Comparison of ENCODE assay signal across 8 cellular contexts in genomic region chr5:180809403-180810209, GRCh38. TPM values are rescaled to one million over a fixed set of nuclear protein-coding genes. Genes with fewer than 3 reads are reported as not detected.
DNase-seq lines count a peak whose midpoint lies in the region; TF ChIP-seq lines count a peak whose summit lies in the region.

No MANE protein-coding gene starts in this region.

- peak overlapping the region; percentile 99 for H3K27ac Mint-ChIP-seq in nephron progenitor cell

- no peaks in the 10 kb centered on the region for H3K36me3 ChIP-seq in GM23248 (ENCODE audit: low read depth)
- no peaks in the 10 kb centered on the region for H3K36me3 ChIP-seq in KMS-11 (ENCODE audit: insufficient read depth)
- no peaks in the 10 kb centered on the region for H3K36me3 ChIP-seq in Peyer's patch
- peaks cover 0 to 7% (median 0%) of the 10 kb centered on the region in 4 donors for H3K36me3 ChIP-seq in stomach

- peak; percentile 93 for DNase-seq in Daoy (ENCODE audit: low read depth)
- peak; percentile 95 for DNase-seq in GM23248
- peak in 2 of 3 donors; percentile 93 to 95 for DNase-seq in Peyer's patch
- peak; percentile 71 for DNase-seq in activated T-helper 9 cell treated with anti-CD3 and anti-CD28 coated beads, Interleukin-2, amount 50 U/mL, for 16 hours (ENCODE audit: low read depth)
- DNase-seq in fibroblast of the conjunctiva (ENCODE audit: low read depth), result peak; percentile 86
- peak; percentile 93 for DNase-seq in nephron progenitor cell
- DNase-seq in stomach, result peak; percentile 91

- H3K4me3 ChIP-seq in GM23248, result peak overlapping the region; percentile 92
- H3K4me3 ChIP-seq in KMS-11 (IDR thresholded peaks at IDR 0.05; ENCODE audit: insufficient read depth, low read depth, low read length), result no peak overlapping the region
- H3K4me3 ChIP-seq in Peyer's patch, result peak overlapping the region; percentile 60 to 85 (median 70)
- peak overlapping the region; percentile 56 to 75 (median 68) for H3K4me3 ChIP-seq in stomach

- H3K79me2 ChIP-seq in GM23248 (ENCODE audit: insufficient read depth), result peaks cover 57% of the 10 kb centered on the region
- no peaks in the 10 kb centered on the region; the same call in 1 of the 2 replicates for H3K79me2 ChIP-seq in KMS-11 (ENCODE audit: insufficient read depth, low read depth)

- intact Hi-C loops in stomach (cut with DNase I; ENCODE audit: low total_unique reads), result no loop called here

- 2% methylated on average over 23 to 40 of the region's 40 CpGs for WGBS in GM23248 (ENCODE audit: low coverage in 1 of 2, low lambda C conversion rate in 2 of 2, missing lambda C conversion rate in 2 of 2), 2 experiments
- WGBS in stomach, 5 donors, result 1 to 3% (median 2%) methylated on average over 23 to 40 of the region's 40 CpGs

- H2AFZ ChIP-seq in GM23248 (peak overlapping the region; percentile 91), KMS-11 (ENCODE audit: low read depth) (peak overlapping the region; percentile 49; the same call in 1 of the 2 replicates)

- no peaks in the 10 kb centered on the region for H3K9me3 Mint-ChIP-seq in nephron progenitor cell

- H3F3A ChIP-seq in GM23248 (ENCODE audit: insufficient read depth), result no peaks in the 10 kb centered on the region

- peaks cover 90% of the 10 kb centered on the region for H3K4me1 Mint-ChIP-seq in nephron progenitor cell

- no peaks in the 10 kb centered on the region for H3K27me3 ChIP-seq in GM23248 (replicated peaks; ENCODE audit: insufficient read depth)
- no peaks in the 10 kb centered on the region for H3K27me3 ChIP-seq in KMS-11 (ENCODE audit: insufficient read depth, low read depth)
- H3K27me3 ChIP-seq in Peyer's patch, result no peaks in the 10 kb centered on the region
- no peaks in the 10 kb centered on the region for H3K27me3 ChIP-seq in stomach

- no peak for TF ChIP-seq EP300 in stomach (IDR thresholded peaks at IDR 0.05)

- H3K27ac ChIP-seq in GM23248 (peak overlapping the region; percentile 87), KMS-11 (peak overlapping the region; percentile 90), Peyer's patch (peak overlapping the region; percentile 92 to 99 (median 99)), stomach (peak overlapping the region; percentile 97 to 99 (median 98))

- H3K9me2 ChIP-seq in GM23248 (ENCODE audit: insufficient read depth), result no peaks in the 10 kb centered on the region

- H3K36me3 Mint-ChIP-seq in nephron progenitor cell (ENCODE audit: low read depth), result peaks cover 13% of the 10 kb centered on the region

- H3K4me1 ChIP-seq in GM23248 (ENCODE audit: insufficient read depth), result peaks cover 34% of the 10 kb centered on the region
- peaks cover 66% of the 10 kb centered on the region for H3K4me1 ChIP-seq in KMS-11 (ENCODE audit: low read depth, poor library complexity, severe bottlenecking)
- peaks cover 4 to 58% (median 41%) of the 10 kb centered on the region in 4 donors for H3K4me1 ChIP-seq in Peyer's patch
- peaks cover 52 to 65% (median 60%) of the 10 kb centered on the region in 4 donors for H3K4me1 ChIP-seq in stomach

- H4K20me1 ChIP-seq in GM23248 (ENCODE audit: insufficient read depth), result no peaks in the 10 kb centered on the region
- no peaks in the 10 kb centered on the region for H4K20me1 ChIP-seq in KMS-11 (ENCODE audit: insufficient read depth)

- H3K4me2 ChIP-seq in GM23248 (ENCODE audit: unreplicated experiment), result peak overlapping the region; percentile 93
- H3K4me2 ChIP-seq in KMS-11, result peak overlapping the region; percentile 68

- peaks cover under 1% of the 10 kb centered on the region for H3K27me3 Mint-ChIP-seq in nephron progenitor cell (ENCODE audit: low read depth, poor library complexity)

- H3K9ac ChIP-seq in GM23248, result peak overlapping the region; percentile 90
- peak overlapping the region; percentile 76 for H3K9ac ChIP-seq in KMS-11

- no peaks in the 10 kb centered on the region for H3K9me3 ChIP-seq in GM23248 (ENCODE audit: low read depth)
- no peaks in the 10 kb centered on the region for H3K9me3 ChIP-seq in Peyer's patch
- no peaks in the 10 kb centered on the region for H3K9me3 ChIP-seq in stomach

- peak overlapping the region; percentile 87 for H3K4me3 Mint-ChIP-seq in nephron progenitor cell

- TF ChIP-seq POLR2A in Peyer's patch (IDR thresholded peaks at IDR 0.05) (no peak), stomach (IDR thresholded peaks at IDR 0.05) (no peak)

- in situ Hi-C loops in GM23248 (cut with MboI), result no loop called here

- TF ChIP-seq CTCF in KMS-11 (conservative IDR thresholded peaks at IDR 0.05; ENCODE audit: low read depth, low read length) (no peak), Peyer's patch (IDR thresholded peaks at IDR 0.05) (no peak), nephron progenitor cell (IDR thresholded peaks at IDR 0.05) (no peak), stomach (IDR thresholded peaks at IDR 0.05) (no peak)

RNA-seq across cellular contexts. Expression of gene MGAT1, which starts 7.0 kb away (rescaled TPM):
- total RNA-seq in Daoy (2014; rRNA removed; shearing (Covaris generic)), result 58.7 and 62.9 TPM in 2 replicates
- 200 and 209 TPM in 2 replicates for total RNA-seq in GM23248 (2014; rRNA removed; shearing (Covaris generic))
- polyA plus RNA-seq in GM23248 (2016; fragmentation: Nextera tagmentation; extraction: Ambion mirVana) (180 and 192 TPM in 2 replicates), stomach (10 to 100 TPM; 52.8 to 63.3 (median 57.9) TPM)
- total RNA-seq in Peyer's patch (100 to 1,000 TPM; 102 to 155 (median 144) TPM), stomach (100 to 1,000 TPM in 3 of 5 donors, 10 to 100 TPM in 2; 57.2 to 656 (median 148) TPM)

RNA-seq across cellular contexts. Expression of gene ZFP62, which starts 51.5 kb away (rescaled TPM):
- 17.1 and 18.2 TPM in 2 replicates for total RNA-seq in Daoy (2014; rRNA removed; shearing (Covaris generic))
- total RNA-seq in GM23248 (2014; rRNA removed; shearing (Covaris generic)), result 6.1 and 13.6 TPM in 2 replicates
- 9.4 and 13.0 TPM in 2 replicates for polyA plus RNA-seq in GM23248 (2016; fragmentation: Nextera tagmentation; extraction: Ambion mirVana)
- total RNA-seq in Peyer's patch, result 10 to 100 TPM; 22.4 to 45.8 (median 36.4) TPM
- total RNA-seq in stomach, result 10 to 100 TPM in 4 of 5 donors, 1 to 10 TPM in 1; 8.2 to 46.9 (median 16.5) TPM
- 10 to 100 TPM in 2 of 3 donors, 1 to 10 TPM in 1; 7.8 to 20.5 (median 13.3) TPM for polyA plus RNA-seq in stomach
